20 cellular contexts compared by ENCODE assay signal in the genomic region with DNA sequence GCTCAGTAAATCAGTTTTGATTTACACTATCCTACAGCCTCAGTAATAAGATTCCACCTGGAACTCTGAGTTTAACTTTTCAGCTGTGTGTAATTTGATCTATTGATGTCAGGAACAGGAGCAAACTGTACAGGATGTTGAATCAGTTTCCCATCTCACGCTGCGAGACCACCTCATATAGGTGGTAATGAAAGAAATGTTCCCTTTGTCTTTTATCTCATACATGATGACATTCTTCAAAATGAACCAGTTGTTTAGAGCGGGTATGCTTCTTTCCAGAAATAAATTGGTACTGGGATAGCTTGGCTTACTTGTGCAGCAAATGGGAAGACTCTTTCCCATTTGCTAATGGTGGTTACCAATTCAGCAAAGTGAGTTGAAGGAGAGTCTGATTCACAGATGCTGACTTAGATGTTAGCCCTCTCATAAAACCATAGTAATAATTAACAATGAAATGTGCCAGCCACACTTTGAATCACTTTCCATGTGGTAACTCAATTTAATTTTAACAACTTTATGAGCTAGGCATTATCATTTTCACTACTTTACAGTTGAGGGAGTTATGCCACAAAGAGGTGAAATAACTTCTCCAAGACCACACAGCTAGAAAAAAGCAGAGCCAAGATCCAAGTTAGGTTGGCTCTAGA.
"Had no signal": no experiment of that assay in that cellular context is flagged by ENCODE, and none has a peak within 500 bp of the region (broad histone marks: within the 10 kb centered on the region; RNA-seq: fewer than 3 reads in every experiment).

No MANE protein-coding gene starts in this region.

- H3K27me3 Mint-ChIP-seq: activated CD4-positive, alpha-beta memory T cell treated with anti-CD3 and anti-CD28 coated beads for 36 hours; activated naive CD4-positive, alpha-beta T cell treated with anti-CD3 and anti-CD28 coated beads, Interleukin-2, amount 10 ng/mL, durations not matched to agents 7 days and 5 days; activated T-cell treated with anti-CD3 and anti-CD28 coated beads, Interleukin-2, amount 50 U/mL, for 24 hours; T-cell had no signal

- H3K36me3 ChIP-seq: neutrophil, tibial artery had no signal

- H3K4me3 ChIP-seq: coronary artery, tibial artery had no signal

- H3K4me3 Mint-ChIP-seq: activated CD4-positive, alpha-beta memory T cell treated with anti-CD3 and anti-CD28 coated beads for 36 hours; activated naive CD4-positive, alpha-beta T cell treated with anti-CD3 and anti-CD28 coated beads, Interleukin-2, amount 10 ng/mL, durations not matched to agents 7 days and 5 days; activated T-cell treated with anti-CD3 and anti-CD28 coated beads, Interleukin-2, amount 50 U/mL, for 24 hours; immature natural killer cell; naive thymus-derived CD8-positive, alpha-beta T cell; stimulated activated naive B cell treated with anti-CD40 and anti-IgM and Interleukin-4, amounts not matched to agents 10 μg/mL and 1 μg/mL and 100 μg/mL, for 72 hours; T-cell had no signal

- H3K9me3 Mint-ChIP-seq: activated CD4-positive, alpha-beta memory T cell treated with anti-CD3 and anti-CD28 coated beads for 36 hours; activated naive CD4-positive, alpha-beta T cell treated with anti-CD3 and anti-CD28 coated beads, Interleukin-2, amount 10 ng/mL, durations not matched to agents 7 days and 5 days; stimulated activated naive B cell treated with anti-CD40 and anti-IgM and Interleukin-4, amounts not matched to agents 10 μg/mL and 1 μg/mL and 100 μg/mL, for 72 hours; T-cell had no signal

- H3K9me3 ChIP-seq: neutrophil, tibial artery had no signal

- H3K27ac Mint-ChIP-seq: activated CD4-positive, alpha-beta memory T cell treated with anti-CD3 and anti-CD28 coated beads for 36 hours; activated naive CD4-positive, alpha-beta T cell treated with anti-CD3 and anti-CD28 coated beads, Interleukin-2, amount 10 ng/mL, durations not matched to agents 7 days and 5 days; activated T-cell treated with anti-CD3 and anti-CD28 coated beads, Interleukin-2, amount 50 U/mL, for 24 hours; immature natural killer cell; naive thymus-derived CD8-positive, alpha-beta T cell; stimulated activated naive B cell treated with anti-CD40 and anti-IgM and Interleukin-4, amounts not matched to agents 10 μg/mL and 1 μg/mL and 100 μg/mL, for 72 hours; T-cell had no signal

- H3K36me3 Mint-ChIP-seq: activated CD4-positive, alpha-beta memory T cell treated with anti-CD3 and anti-CD28 coated beads for 36 hours; activated naive CD4-positive, alpha-beta T cell treated with anti-CD3 and anti-CD28 coated beads, Interleukin-2, amount 10 ng/mL, durations not matched to agents 7 days and 5 days; immature natural killer cell; naive thymus-derived CD8-positive, alpha-beta T cell; stimulated activated naive B cell treated with anti-CD40 and anti-IgM and Interleukin-4, amounts not matched to agents 10 μg/mL and 1 μg/mL and 100 μg/mL, for 72 hours; T-cell had no signal

- H3K27ac ChIP-seq: coronary artery, foreskin keratinocyte, neutrophil, tibial artery had no signal

- H3K4me1 Mint-ChIP-seq: activated naive CD4-positive, alpha-beta T cell treated with anti-CD3 and anti-CD28 coated beads, Interleukin-2, amount 10 ng/mL, durations not matched to agents 7 days and 5 days; immature natural killer cell; naive thymus-derived CD8-positive, alpha-beta T cell; stimulated activated naive B cell treated with anti-CD40 and anti-IgM and Interleukin-4, amounts not matched to agents 10 μg/mL and 1 μg/mL and 100 μg/mL, for 72 hours; T-cell had no signal

- H3K27me3 ChIP-seq: foreskin keratinocyte, neutrophil, tibial artery had no signal

- ATAC-seq: left lobe of liver; naive thymus-derived CD8-positive, alpha-beta T cell; stimulated activated naive B cell treated with anti-CD40 and anti-IgM and Interleukin-4, amounts not matched to agents 10 μg/mL and 1 μg/mL and 100 μg/mL, for 72 hours; T-cell had no signal

- DNase-seq: activated CD4-positive, alpha-beta memory T cell treated with anti-CD3 and anti-CD28 coated beads for 36 hours; activated CD4-positive, CD25-positive, alpha-beta regulatory T cell treated with anti-CD3 and anti-CD28 coated beads, Interleukin-2, amount 50 U/mL, for 72 hours; activated naive CD4-positive, alpha-beta T cell treated with anti-CD3 and anti-CD28 coated beads, Interleukin-2, amount 10 ng/mL, durations not matched to agents 7 days and 5 days; activated T-cell treated with anti-CD3 and anti-CD28 coated beads, Interleukin-2, amount 50 U/mL, for 24 hours; central memory CD4-positive, alpha-beta T cell; effector memory CD4-positive, alpha-beta T cell; foreskin keratinocyte; head of caudate nucleus; immature natural killer cell; mammary epithelial cell; naive thymus-derived CD8-positive, alpha-beta T cell; retina; stimulated activated CD4-positive, alpha-beta T cell treated with anti-CD3 and anti-CD28 coated beads, Interleukin-2, amount 100 ng/mL, for 48 hours; stimulated activated naive B cell treated with anti-CD40 and anti-IgM and Interleukin-4, amounts not matched to agents 10 μg/mL and 1 μg/mL and 100 μg/mL, for 72 hours; T-cell; T1000; tibial artery had no signal
